1 cellular context compared by ENCODE assay signal in the genomic region with DNA sequence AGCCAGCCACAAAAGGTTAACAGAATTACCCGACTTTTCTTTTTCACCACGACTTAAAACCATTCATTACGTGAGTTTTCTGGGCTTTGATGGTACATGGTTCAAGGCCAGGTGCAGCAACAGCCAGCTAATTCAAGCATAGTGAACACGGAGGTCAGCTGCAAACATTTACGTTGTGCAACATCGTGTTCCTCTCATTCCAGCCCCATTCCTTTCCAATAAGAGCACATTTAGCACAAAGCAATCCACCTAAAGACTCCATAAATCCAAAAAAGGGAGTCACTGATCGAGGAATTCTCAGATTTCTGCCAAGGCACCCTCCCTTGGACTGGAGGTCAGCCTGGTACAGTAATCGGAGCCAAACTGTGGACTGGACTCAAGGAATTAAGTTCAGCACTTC.
TF ChIP-seq lines count a peak whose summit lies in the region.

No MANE protein-coding gene starts in this region.

TF ChIP-seq in HepG2, 621 proteins besides CTCF, POLR2A, EP300 and RAD21 (continued from another document and continues in another):
- TF ChIP-seq, protein P1, sequence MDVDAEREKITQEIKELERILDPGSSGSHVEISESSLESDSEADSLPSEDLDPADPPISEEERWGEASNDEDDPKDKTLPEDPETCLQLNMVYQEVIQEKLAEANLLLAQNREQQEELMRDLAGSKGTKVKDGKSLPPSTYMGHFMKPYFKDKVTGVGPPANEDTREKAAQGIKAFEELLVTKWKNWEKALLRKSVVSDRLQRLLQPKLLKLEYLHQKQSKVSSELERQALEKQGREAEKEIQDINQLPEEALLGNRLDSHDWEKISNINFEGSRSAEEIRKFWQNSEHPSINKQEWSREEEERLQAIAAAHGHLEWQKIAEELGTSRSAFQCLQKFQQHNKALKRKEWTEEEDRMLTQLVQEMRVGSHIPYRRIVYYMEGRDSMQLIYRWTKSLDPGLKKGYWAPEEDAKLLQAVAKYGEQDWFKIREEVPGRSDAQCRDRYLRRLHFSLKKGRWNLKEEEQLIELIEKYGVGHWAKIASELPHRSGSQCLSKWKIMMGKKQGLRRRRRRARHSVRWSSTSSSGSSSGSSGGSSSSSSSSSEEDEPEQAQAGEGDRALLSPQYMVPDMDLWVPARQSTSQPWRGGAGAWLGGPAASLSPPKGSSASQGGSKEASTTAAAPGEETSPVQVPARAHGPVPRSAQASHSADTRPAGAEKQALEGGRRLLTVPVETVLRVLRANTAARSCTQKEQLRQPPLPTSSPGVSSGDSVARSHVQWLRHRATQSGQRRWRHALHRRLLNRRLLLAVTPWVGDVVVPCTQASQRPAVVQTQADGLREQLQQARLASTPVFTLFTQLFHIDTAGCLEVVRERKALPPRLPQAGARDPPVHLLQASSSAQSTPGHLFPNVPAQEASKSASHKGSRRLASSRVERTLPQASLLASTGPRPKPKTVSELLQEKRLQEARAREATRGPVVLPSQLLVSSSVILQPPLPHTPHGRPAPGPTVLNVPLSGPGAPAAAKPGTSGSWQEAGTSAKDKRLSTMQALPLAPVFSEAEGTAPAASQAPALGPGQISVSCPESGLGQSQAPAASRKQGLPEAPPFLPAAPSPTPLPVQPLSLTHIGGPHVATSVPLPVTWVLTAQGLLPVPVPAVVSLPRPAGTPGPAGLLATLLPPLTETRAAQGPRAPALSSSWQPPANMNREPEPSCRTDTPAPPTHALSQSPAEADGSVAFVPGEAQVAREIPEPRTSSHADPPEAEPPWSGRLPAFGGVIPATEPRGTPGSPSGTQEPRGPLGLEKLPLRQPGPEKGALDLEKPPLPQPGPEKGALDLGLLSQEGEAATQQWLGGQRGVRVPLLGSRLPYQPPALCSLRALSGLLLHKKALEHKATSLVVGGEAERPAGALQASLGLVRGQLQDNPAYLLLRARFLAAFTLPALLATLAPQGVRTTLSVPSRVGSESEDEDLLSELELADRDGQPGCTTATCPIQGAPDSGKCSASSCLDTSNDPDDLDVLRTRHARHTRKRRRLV (CRISPR knock-in tag; IDR thresholded peaks at IDR 0.05), result no peak
- TF ChIP-seq NR2F1 (CRISPR knock-in tag; IDR thresholded peaks at IDR 0.05) (peak; percentile 91 to 94), ZSCAN30 (CRISPR knock-in tag; IDR thresholded peaks at IDR 0.05) (no peak), THYN1 (CRISPR knock-in tag; IDR thresholded peaks at IDR 0.05; ENCODE audit: borderline replicate concordance, low read depth) (no peak), ZNF652 (CRISPR knock-in tag; IDR thresholded peaks at IDR 0.05; ENCODE audit: borderline replicate concordance, low read depth) (peak; percentile 87), CHD2 (IDR thresholded peaks at IDR 0.05; ENCODE audit: low read depth, low read length) (no peak), JUN (CRISPR knock-in tag; IDR thresholded peaks at IDR 0.05) (peak; percentile 90), PHB2 (IDR thresholded peaks at IDR 0.05; ENCODE audit: partially characterized antibody) (no peak), ZNF569 (CRISPR knock-in tag; IDR thresholded peaks at IDR 0.05; ENCODE audit: borderline replicate concordance) (no peak), ZNF143 (CRISPR knock-in tag; IDR thresholded peaks at IDR 0.05) (peak; percentile 22; the same call in 1 of the 2 replicates), ZSCAN22 (CRISPR knock-in tag; IDR thresholded peaks at IDR 0.05) (no peak), ZNF564 (CRISPR knock-in tag; IDR thresholded peaks at IDR 0.05) (no peak; the same call in 1 of the 2 replicates), ISX (CRISPR knock-in tag; conservative IDR thresholded peaks at IDR 0.05) (no peak), SMARCE1 (IDR thresholded peaks at IDR 0.05; ENCODE audit: borderline replicate concordance) (no peak), FUBP1 (CRISPR knock-in tag; IDR thresholded peaks at IDR 0.05; ENCODE audit: borderline replicate concordance) (no peak), ZFP36L2 (CRISPR knock-in tag; IDR thresholded peaks at IDR 0.05) (no peak), HOXD1 (CRISPR knock-in tag; IDR thresholded peaks at IDR 0.05) (peak; percentile 82), ZNF660 (CRISPR knock-in tag; IDR thresholded peaks at IDR 0.05; ENCODE audit: borderline replicate concordance, low read depth) (no peak), KLF13 (CRISPR knock-in tag; IDR thresholded peaks at IDR 0.05) (no peak), ZNF317 (CRISPR knock-in tag; IDR thresholded peaks at IDR 0.05) (peak; percentile 73), ZNF672 (CRISPR knock-in tag; IDR thresholded peaks at IDR 0.05) (no peak), RFX5 (IDR thresholded peaks at IDR 0.05; ENCODE audit: low read depth, low read length) (no peak), NFRKB (IDR thresholded peaks at IDR 0.05) (no peak), ZNF576 (CRISPR knock-in tag; IDR thresholded peaks at IDR 0.05) (no peak), NR2F2 (IDR thresholded peaks at IDR 0.05; ENCODE audit: borderline replicate concordance, low read depth) (peak; percentile 95), ZNF674 (CRISPR knock-in tag; IDR thresholded peaks at IDR 0.05; ENCODE audit: low read depth) (no peak), RFX1 (IDR thresholded peaks at IDR 0.05) (no peak), ZNF737 (CRISPR knock-in tag; IDR thresholded peaks at IDR 0.05; ENCODE audit: borderline replicate concordance) (no peak), ZNF362 (CRISPR knock-in tag; IDR thresholded peaks at IDR 0.05; ENCODE audit: borderline replicate concordance) (peak; percentile 73; the same call in 1 of the 2 replicates), ARNT2 (CRISPR knock-in tag; IDR thresholded peaks at IDR 0.05; ENCODE audit: low read depth) (0 out of 2 replicates have a peak, but pooled peaks have one; percentile 46), SATB2 (CRISPR knock-in tag; IDR thresholded peaks at IDR 0.05) (no peak), CEBPG (CRISPR knock-in tag; IDR thresholded peaks at IDR 0.05) (peak; percentile 98)
- TF ChIP-seq, protein P2, sequence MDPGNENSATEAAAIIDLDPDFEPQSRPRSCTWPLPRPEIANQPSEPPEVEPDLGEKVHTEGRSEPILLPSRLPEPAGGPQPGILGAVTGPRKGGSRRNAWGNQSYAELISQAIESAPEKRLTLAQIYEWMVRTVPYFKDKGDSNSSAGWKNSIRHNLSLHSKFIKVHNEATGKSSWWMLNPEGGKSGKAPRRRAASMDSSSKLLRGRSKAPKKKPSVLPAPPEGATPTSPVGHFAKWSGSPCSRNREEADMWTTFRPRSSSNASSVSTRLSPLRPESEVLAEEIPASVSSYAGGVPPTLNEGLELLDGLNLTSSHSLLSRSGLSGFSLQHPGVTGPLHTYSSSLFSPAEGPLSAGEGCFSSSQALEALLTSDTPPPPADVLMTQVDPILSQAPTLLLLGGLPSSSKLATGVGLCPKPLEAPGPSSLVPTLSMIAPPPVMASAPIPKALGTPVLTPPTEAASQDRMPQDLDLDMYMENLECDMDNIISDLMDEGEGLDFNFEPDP (CRISPR knock-in tag; conservative IDR thresholded peaks at IDR 0.05), result 0 out of 2 replicates have a peak, but pooled peaks have one; percentile 2
- TF ChIP-seq, protein P3, sequence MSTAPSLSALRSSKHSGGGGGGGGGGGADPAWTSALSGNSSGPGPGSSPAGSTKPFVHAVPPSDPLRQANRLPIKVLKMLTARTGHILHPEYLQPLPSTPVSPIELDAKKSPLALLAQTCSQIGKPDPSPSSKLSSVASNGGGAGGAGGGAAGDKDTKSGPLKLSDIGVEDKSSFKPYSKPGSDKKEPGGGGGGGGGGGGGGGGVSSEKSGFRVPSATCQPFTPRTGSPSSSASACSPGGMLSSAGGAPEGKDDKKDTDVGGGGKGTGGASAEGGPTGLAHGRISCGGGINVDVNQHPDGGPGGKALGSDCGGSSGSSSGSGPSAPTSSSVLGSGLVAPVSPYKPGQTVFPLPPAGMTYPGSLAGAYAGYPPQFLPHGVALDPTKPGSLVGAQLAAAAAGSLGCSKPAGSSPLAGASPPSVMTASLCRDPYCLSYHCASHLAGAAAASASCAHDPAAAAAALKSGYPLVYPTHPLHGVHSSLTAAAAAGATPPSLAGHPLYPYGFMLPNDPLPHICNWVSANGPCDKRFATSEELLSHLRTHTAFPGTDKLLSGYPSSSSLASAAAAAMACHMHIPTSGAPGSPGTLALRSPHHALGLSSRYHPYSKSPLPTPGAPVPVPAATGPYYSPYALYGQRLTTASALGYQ (CRISPR knock-in tag; IDR thresholded peaks at IDR 0.05), result peak; percentile 85
- TF ChIP-seq, protein P4, sequence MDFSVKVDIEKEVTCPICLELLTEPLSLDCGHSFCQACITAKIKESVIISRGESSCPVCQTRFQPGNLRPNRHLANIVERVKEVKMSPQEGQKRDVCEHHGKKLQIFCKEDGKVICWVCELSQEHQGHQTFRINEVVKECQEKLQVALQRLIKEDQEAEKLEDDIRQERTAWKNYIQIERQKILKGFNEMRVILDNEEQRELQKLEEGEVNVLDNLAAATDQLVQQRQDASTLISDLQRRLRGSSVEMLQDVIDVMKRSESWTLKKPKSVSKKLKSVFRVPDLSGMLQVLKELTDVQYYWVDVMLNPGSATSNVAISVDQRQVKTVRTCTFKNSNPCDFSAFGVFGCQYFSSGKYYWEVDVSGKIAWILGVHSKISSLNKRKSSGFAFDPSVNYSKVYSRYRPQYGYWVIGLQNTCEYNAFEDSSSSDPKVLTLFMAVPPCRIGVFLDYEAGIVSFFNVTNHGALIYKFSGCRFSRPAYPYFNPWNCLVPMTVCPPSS (IDR thresholded peaks at IDR 0.05), result no peak
- TF ChIP-seq, protein P5, sequence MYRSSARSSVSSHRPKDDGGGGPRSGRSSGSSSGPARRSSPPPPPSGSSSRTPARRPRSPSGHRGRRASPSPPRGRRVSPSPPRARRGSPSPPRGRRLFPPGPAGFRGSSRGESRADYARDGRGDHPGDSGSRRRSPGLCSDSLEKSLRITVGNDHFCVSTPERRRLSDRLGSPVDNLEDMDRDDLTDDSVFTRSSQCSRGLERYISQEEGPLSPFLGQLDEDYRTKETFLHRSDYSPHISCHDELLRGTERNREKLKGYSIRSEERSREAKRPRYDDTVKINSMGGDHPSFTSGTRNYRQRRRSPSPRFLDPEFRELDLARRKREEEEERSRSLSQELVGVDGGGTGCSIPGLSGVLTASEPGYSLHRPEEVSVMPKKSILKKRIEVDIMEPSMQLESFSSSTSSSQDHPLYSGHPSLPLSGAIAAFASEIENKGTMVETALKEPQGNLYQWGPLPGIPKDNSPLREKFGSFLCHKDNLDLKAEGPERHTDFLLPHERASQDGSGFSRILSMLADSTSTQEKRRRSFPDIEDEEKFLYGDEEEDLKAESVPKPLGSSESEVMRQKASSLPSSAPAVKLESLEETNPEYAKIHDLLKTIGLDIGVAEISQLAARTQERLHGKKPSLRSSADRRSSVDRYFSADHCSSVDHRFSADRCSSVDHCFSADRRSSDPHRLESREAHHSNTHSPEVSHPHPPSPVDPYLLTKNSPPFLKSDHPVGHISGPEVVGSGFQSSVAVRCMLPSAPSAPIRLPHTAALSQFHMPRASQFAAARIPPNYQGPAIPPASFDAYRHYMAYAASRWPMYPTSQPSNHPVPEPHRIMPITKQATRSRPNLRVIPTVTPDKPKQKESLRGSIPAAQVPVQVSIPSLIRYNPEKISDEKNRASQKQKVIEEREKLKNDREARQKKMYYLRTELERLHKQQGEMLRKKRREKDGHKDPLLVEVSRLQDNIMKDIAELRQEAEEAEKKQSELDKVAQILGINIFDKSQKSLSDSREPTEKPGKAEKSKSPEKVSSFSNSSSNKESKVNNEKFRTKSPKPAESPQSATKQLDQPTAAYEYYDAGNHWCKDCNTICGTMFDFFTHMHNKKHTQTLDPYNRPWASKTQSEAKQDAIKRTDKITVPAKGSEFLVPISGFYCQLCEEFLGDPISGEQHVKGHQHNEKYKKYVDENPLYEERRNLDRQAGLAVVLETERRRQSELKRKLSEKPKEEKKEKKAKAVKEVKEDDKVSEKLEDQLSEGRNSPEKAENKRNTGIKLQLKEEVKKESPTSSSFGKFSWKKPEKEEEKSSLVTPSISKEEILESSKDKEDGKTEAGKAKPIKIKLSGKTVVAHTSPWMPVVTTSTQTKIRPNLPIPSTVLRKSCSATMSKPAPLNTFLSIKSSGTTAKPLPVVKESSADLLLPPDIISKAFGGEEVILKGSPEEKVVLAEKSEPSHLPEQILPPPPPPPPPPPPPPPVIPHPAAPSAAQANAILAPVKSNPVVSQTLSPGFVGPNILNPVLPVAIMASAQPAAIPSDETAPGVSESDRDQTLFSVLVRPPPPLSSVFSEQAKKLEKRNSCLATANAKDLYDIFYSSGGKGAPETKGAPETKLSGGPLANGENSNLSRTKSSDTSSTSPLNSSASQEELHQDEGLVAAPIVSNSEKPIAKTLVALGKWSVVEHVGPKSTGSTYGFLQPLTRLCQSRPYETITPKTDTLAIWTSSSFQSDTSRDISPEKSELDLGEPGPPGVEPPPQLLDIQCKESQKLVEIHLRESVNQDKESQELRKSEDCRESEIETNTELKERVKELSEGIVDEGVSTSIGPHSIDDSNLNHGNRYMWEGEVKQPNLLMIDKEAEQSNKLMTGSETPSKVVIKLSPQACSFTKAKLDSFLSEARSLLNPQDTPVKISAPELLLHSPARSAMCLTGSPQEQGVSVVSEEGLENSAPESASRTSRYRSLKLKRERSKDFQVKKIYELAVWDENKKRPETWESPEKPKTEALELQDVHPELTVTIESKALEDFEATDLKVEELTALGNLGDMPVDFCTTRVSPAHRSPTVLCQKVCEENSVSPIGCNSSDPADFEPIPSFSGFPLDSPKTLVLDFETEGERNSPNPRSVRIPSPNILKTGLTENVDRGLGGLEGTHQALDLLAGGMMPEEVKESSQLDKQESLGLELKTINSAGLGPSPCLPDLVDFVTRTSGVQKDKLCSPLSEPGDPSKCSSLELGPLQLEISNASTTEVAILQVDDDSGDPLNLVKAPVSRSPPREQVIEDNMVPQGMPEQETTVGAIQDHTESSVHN (CRISPR knock-in tag; IDR thresholded peaks at IDR 0.05), result no peak
- TF ChIP-seq, protein P6, sequence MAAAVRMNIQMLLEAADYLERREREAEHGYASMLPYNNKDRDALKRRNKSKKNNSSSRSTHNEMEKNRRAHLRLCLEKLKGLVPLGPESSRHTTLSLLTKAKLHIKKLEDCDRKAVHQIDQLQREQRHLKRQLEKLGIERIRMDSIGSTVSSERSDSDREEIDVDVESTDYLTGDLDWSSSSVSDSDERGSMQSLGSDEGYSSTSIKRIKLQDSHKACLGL (CRISPR knock-in tag; IDR thresholded peaks at IDR 0.05), result no peak
